8 cellular contexts compared by ENCODE assay signal in genomic region chr13:31236211-31236786, GRCh38. TPM values are rescaled to one million over a fixed set of nuclear protein-coding genes. Genes with fewer than 3 reads are reported as not detected.
DNase-seq lines count a peak whose midpoint lies in the region; ATAC-seq, FAIRE-seq and TF ChIP-seq lines count a peak whose summit lies in the region.

No MANE protein-coding gene starts in this region.

- peaks cover 6% of the 10 kb centered on the region for H3K36me3 Mint-ChIP-seq in astrocyte (ENCODE audit: low read depth, unreplicated experiment)
- H3K36me3 Mint-ChIP-seq in immature natural killer cell: peaks cover 0 to 16% (median 6%) of the 10 kb centered on the region in 3 donors

- H3K27me3 Mint-ChIP-seq in astrocyte (ENCODE audit: low read depth, unreplicated experiment) (no peaks in the 10 kb centered on the region), immature natural killer cell (ENCODE audit: low read depth in 3 of 3) (peaks cover 2 to 3% (median 2%) of the 10 kb centered on the region in 3 donors)

- no peak overlapping the region for H3K9ac ChIP-seq in astrocyte (ENCODE audit: low read length)

- H3K79me2 ChIP-seq in astrocyte (ENCODE audit: insufficient read depth, low read length): no peaks in the 10 kb centered on the region

- TF ChIP-seq POLR2A in tibial nerve (IDR thresholded peaks at IDR 0.05): no peak

- H3K27ac Mint-ChIP-seq in astrocyte (ENCODE audit: unreplicated experiment) (no peak overlapping the region), immature natural killer cell (no peak overlapping the region)

- H3K4me1 ChIP-seq in astrocyte (ENCODE audit: insufficient read depth, low read length) (no peaks in the 10 kb centered on the region), tibial nerve (no peaks in the 10 kb centered on the region)

- H3K27ac ChIP-seq in astrocyte (ENCODE audit: low read depth, low read length): no peak overlapping the region
- no peak overlapping the region for H3K27ac ChIP-seq in tibial nerve

- H3K4me3 ChIP-seq in astrocyte (ENCODE audit: insufficient read depth, low read depth, low read length) (no peak overlapping the region), tibial nerve (no peak overlapping the region)

- no peak for TF ChIP-seq EP300 in tibial nerve (IDR thresholded peaks at IDR 0.05)

- WGBS in tibial nerve, 2 donors: 38 to 51% methylated on average over 3 of the region's 3 CpGs

- no peak overlapping the region for H3K4me3 Mint-ChIP-seq in astrocyte (ENCODE audit: unreplicated experiment)
- H3K4me3 Mint-ChIP-seq in immature natural killer cell: no peak overlapping the region

- H2AFZ ChIP-seq in astrocyte (ENCODE audit: low read depth, low read length): no peak overlapping the region

- TF ChIP-seq CTCF in astrocyte (IDR thresholded peaks at IDR 0.05; ENCODE audit: insufficient read depth, low read depth, low read length) (peak; percentile 78), tibial nerve (IDR thresholded peaks at IDR 0.05) (peak; percentile 33 to 50 (median 44))

- H3K27me3 ChIP-seq in astrocyte (ENCODE audit: insufficient read depth, low read length): no peaks in the 10 kb centered on the region
- no peaks in the 10 kb centered on the region for H3K27me3 ChIP-seq in tibial nerve

- peaks cover 4% of the 10 kb centered on the region for H3K4me1 Mint-ChIP-seq in astrocyte (ENCODE audit: low read depth, unreplicated experiment)
- H3K4me1 Mint-ChIP-seq in immature natural killer cell: no peaks in the 10 kb centered on the region

- FAIRE-seq in astrocyte (lab: Jason Lieb, UNC): no peak

- H3K9me3 ChIP-seq in astrocyte (ENCODE audit: insufficient read depth, low read depth, low read length): no peaks in the 10 kb centered on the region
- no peaks in the 10 kb centered on the region for H3K9me3 ChIP-seq in tibial nerve

- no peaks in the 10 kb centered on the region for H3K9me3 Mint-ChIP-seq in astrocyte (ENCODE audit: unreplicated experiment)
- H3K9me3 Mint-ChIP-seq in immature natural killer cell: no peaks in the 10 kb centered on the region

- no peaks in the 10 kb centered on the region for H4K20me1 ChIP-seq in astrocyte (ENCODE audit: insufficient read depth, low read length)

- ATAC-seq in HG02852 (IDR thresholded peaks at IDR 0.05; ENCODE audit: unreplicated experiment): no peak

- no peak overlapping the region for H3K4me2 ChIP-seq in astrocyte (ENCODE audit: low read length)

- H3K36me3 ChIP-seq in astrocyte (ENCODE audit: insufficient read depth, low read length) (no peaks in the 10 kb centered on the region), tibial nerve (no peaks in the 10 kb centered on the region)

- peak; percentile 36 to 43 for DNase-seq in NCI-H2081 (lab: John Stamatoyannopoulos, UW)
- DNase-seq in NCI-H2081 treated with DMSO at 0.1 percent for 48 hours (lab: John Stamatoyannopoulos, UW): no peak
- peak; percentile 16 for DNase-seq in NCI-H1694 treated with DMSO at 0.1 percent for 48 hours (lab: John Stamatoyannopoulos, UW)
- peak; percentile 14 for DNase-seq in astrocyte (ENCODE audit: low read depth)
- DNase-seq in immature natural killer cell: peak; percentile 3 to 16 (median 6)
- peak in 1 of 2 donors; percentile 21 for DNase-seq in tibial nerve (ENCODE audit: low spot score in 2 of 2)
- no peak for DNase-seq in stimulated activated CD4-positive, alpha-beta T cell treated with anti-CD3 and anti-CD28 coated beads, Interleukin-15, amount 100 ng/mL, for 24 hours

RNA-seq across cellular contexts. Expression of gene B3GLCT, which starts 36.5 kb away (rescaled TPM):
- total RNA-seq in astrocyte: 11.2 TPM in 2 replicates
- 10 to 100 TPM in 1 of 3 donors, 1 to 10 TPM in 2; 9.0 to 16.9 (median 9.8) TPM for polyA plus RNA-seq in immature natural killer cell
- 10 to 100 TPM in 1 of 4 donors, 1 to 10 TPM in 3; 5.4 to 14.1 (median 6.6) TPM for total RNA-seq in tibial nerve

Comparison
In these comparisons a context has a peak if more than half of its experiments do, and no peak if none do; other contexts are left out.
1. DNase-seq: peak in NCI-H2081 (2 of 2), NCI-H1694 treated with DMSO at 0.1 percent for 48 hours (single experiment), astrocyte (single experiment) and immature natural killer cell (3 of 3); none in NCI-H2081 treated with DMSO at 0.1 percent for 48 hours (single experiment) and stimulated activated CD4-positive, alpha-beta T cell treated with anti-CD3 and anti-CD28 coated beads, Interleukin-15, amount 100 ng/mL, for 24 hours (single experiment).